Comparison of ENCODE assay signal across 18 cellular contexts in genomic region chr12:2391740-2392341, GRCh38.
DNase-seq lines count a peak whose midpoint lies in the region; ATAC-seq and TF ChIP-seq lines count a peak whose summit lies in the region.
"Had no signal": no experiment of that assay in that cellular context is flagged by ENCODE, and none has a peak within 500 bp of the region (broad histone marks: within the 10 kb centered on the region; RNA-seq: fewer than 3 reads in every experiment).

No MANE protein-coding gene starts in this region.

- no peak overlapping the region for H2BK20ac ChIP-seq in IMR-90 (ENCODE audit: low read depth, low read length)

- H3K4me1 ChIP-seq in left ventricle myocardium inferior (peaks cover 87% of the 10 kb centered on the region), IMR-90 (ENCODE audit: control insufficient read depth, insufficient read depth, low read length) (peaks cover 12% of the 10 kb centered on the region)
- H3K4me1 ChIP-seq: BLaER1 had no signal

- 0 out of 2 replicates have a peak, but pooled peaks cover 3% of the 10 kb centered on the region for H4K20me1 ChIP-seq in IMR-90 (ENCODE audit: insufficient read depth, low read length)
- H4K20me1 ChIP-seq: BLaER1 had no signal

- H3K27ac ChIP-seq in left ventricle myocardium inferior (replicated peaks) (no peak overlapping the region), IMR-90 (ENCODE audit: insufficient read depth, low read length) (no peak overlapping the region), brain microvascular endothelial cell (no peak overlapping the region)
- H3K27ac ChIP-seq: 22Rv1, BLaER1, GM23248, HL-60 had no signal

- no peaks in the 10 kb centered on the region for H3K4me1 Mint-ChIP-seq in T-cell
- H3K4me1 Mint-ChIP-seq: CD14-positive monocyte; CD4-positive, alpha-beta memory T cell; IgD-negative memory B cell had no signal

- H3K4me2 ChIP-seq in IMR-90 (ENCODE audit: low read depth, low read length) = no peak overlapping the region
- H3K4me2 ChIP-seq: BLaER1 had no signal

- CTCF ChIA-PET in IMR-90 (lab: Yijun Ruan, JAX) = interaction anchor here (0.6 kb wide), 1 partner anchor 21 kb away, joined by 3 read pairs; no protein-coding TSS in a partner anchor
- CTCF ChIA-PET in T-cell (lab: Charles Lee) = no interaction called here

- no peak overlapping the region for H3K56ac ChIP-seq in IMR-90 (ENCODE audit: extremely low read depth, insufficient read depth, low read length)

- TF ChIP-seq CTCF in left ventricle myocardium inferior (IDR thresholded peaks at IDR 0.05; ENCODE audit: borderline replicate concordance) = no peak
- no peak for TF ChIP-seq CTCF in IMR-90 (conservative IDR thresholded peaks at IDR 0.05; ENCODE audit: low read depth, low read length)
- no peak for TF ChIP-seq CTCF in brain microvascular endothelial cell (IDR thresholded peaks at IDR 0.05; ENCODE audit: low read depth, low read length, missing control alignments)

- H4K91ac ChIP-seq in IMR-90 (ENCODE audit: insufficient read depth, low read depth, low read length) = no peak overlapping the region

- H3K14ac ChIP-seq in IMR-90 (replicated peaks; ENCODE audit: low read depth, low read length) = no peak overlapping the region

- H3K27ac Mint-ChIP-seq in T-cell = no peak overlapping the region
- H3K27ac Mint-ChIP-seq: CD4-positive, alpha-beta memory T cell; IgD-negative memory B cell had no signal

- POLR2A ChIA-PET in IMR-90 (lab: Charles Lee; ENCODE audit: unreplicated experiment) (no interaction called here), T-cell (lab: Charles Lee) (no interaction called here)

- no peaks in the 10 kb centered on the region for H3K9me3 Mint-ChIP-seq in T-cell
- H3K9me3 Mint-ChIP-seq: CD14-positive monocyte; CD4-positive, alpha-beta memory T cell had no signal

- no peak overlapping the region for H2BK5ac ChIP-seq in IMR-90 (ENCODE audit: low read depth, low read length, poor library complexity, severe bottlenecking)

- no peak overlapping the region for H2BK15ac ChIP-seq in IMR-90 (ENCODE audit: low read depth, low read length)

- TF ChIP-seq RAD21 in IMR-90 (IDR thresholded peaks at IDR 0.05; ENCODE audit: low read length) = no peak

- 0 out of 4 replicates have a peak, but pooled peaks cover 0 to 3% of the 10 kb centered on the region in 2 experiments for H3K79me1 ChIP-seq in IMR-90 (ENCODE audit: low read depth in 1 of 2, low read length in 2 of 2)

- H4K5ac ChIP-seq in IMR-90 (ENCODE audit: low read depth, low read length) = no peak overlapping the region

- peak; percentile 6 for DNase-seq in cardiac septum (ENCODE audit: low spot score)
- no peak for DNase-seq in left ventricle myocardium inferior
- no peak for DNase-seq in IMR-90
- peak; percentile 14 for DNase-seq in mesenteric fat pad (ENCODE audit: low spot score)
- DNase-seq in NCI-H1105 treated with DMSO at 0.1 percent for 48 hours (lab: John Stamatoyannopoulos, UW) = no peak
- no peak for DNase-seq in T-cell
- no peak for DNase-seq in brain microvascular endothelial cell
- DNase-seq: CD4-positive, alpha-beta memory T cell; DMS153; DMS79; GDM1; GM23248; HCEC 1CT had no signal

- H2AFZ ChIP-seq in IMR-90 (replicated peaks; ENCODE audit: low read length, poor library complexity) = no peak overlapping the region
- H2AFZ ChIP-seq: GM23248 had no signal

- H3K36me3 Mint-ChIP-seq in T-cell = no peaks in the 10 kb centered on the region
- H3K36me3 Mint-ChIP-seq: CD14-positive monocyte; CD4-positive, alpha-beta memory T cell; IgD-negative memory B cell had no signal

- BruUV-seq in IMR-90 (replicated peaks; lab: Mats Ljungman, UMichigan) = no TSS peak

- TF ChIP-seq POLR2A in IMR-90 (IDR thresholded peaks at IDR 0.05; ENCODE audit: low read depth, low read length) = no peak

- peaks cover 8% of the 10 kb centered on the region; the same call in 1 of the 2 replicates for H3K9me1 ChIP-seq in IMR-90 (ENCODE audit: insufficient read depth, low read length)

- H3K27me3 Mint-ChIP-seq in T-cell = peaks cover 0 to 2% of the 10 kb centered on the region in 2 donors
- H3K27me3 Mint-ChIP-seq: CD4-positive, alpha-beta memory T cell had no signal

- H3K4me3 ChIP-seq in left ventricle myocardium inferior (no peak overlapping the region), IMR-90 (ENCODE audit: insufficient read depth, low read depth, low read length) (no peak overlapping the region), brain microvascular endothelial cell (ENCODE audit: low read depth, low read length) (no peak overlapping the region)
- H3K4me3 ChIP-seq: BLaER1, GM23248 had no signal

- no peak overlapping the region for H4K8ac ChIP-seq in IMR-90 (ENCODE audit: low read depth in 2 of 2, low read length in 2 of 2)

- intact Hi-C loops in cardiac septum (cut with DNase I) = no loop called here
- intact Hi-C loops in left ventricle myocardium inferior (cut with micrococcal nuclease) = no loop called here
- intact Hi-C loops in IMR-90 (cut with micrococcal nuclease) = no loop called here

- H3K9ac ChIP-seq in IMR-90 (ENCODE audit: low read depth, low read length) = no peak overlapping the region
- H3K9ac ChIP-seq: BLaER1, GM23248 had no signal

- H2AK5ac ChIP-seq in IMR-90 (ENCODE audit: low read depth, low read length) = no peak overlapping the region

- no peak overlapping the region for H2AK9ac ChIP-seq in IMR-90 (replicated peaks; ENCODE audit: low read depth, low read length, poor library complexity)

- no peak overlapping the region for H3K4me3 Mint-ChIP-seq in T-cell
- H3K4me3 Mint-ChIP-seq: CD14-positive monocyte; CD4-positive, alpha-beta memory T cell; IgD-negative memory B cell had no signal

- no peak overlapping the region for H3K18ac ChIP-seq in IMR-90 (ENCODE audit: low read depth, low read length)

- H3K27me3 ChIP-seq in left ventricle myocardium inferior (ENCODE audit: low read depth) (no peaks in the 10 kb centered on the region), IMR-90 (ENCODE audit: control insufficient read depth, insufficient read depth, low read length) (no peaks in the 10 kb centered on the region), brain microvascular endothelial cell (replicated peaks) (no peaks in the 10 kb centered on the region)
- H3K27me3 ChIP-seq: BLaER1 had no signal

- H3K4ac ChIP-seq in IMR-90 (ENCODE audit: low read depth, low read length) = no peak overlapping the region

- H2BK120ac ChIP-seq in IMR-90 (ENCODE audit: low read depth, low read length) = no peak overlapping the region

- no peaks in the 10 kb centered on the region for H3K36me3 ChIP-seq in left ventricle myocardium inferior
- H3K36me3 ChIP-seq in IMR-90 (ENCODE audit: control insufficient read depth, insufficient read depth, low read length) = no peaks in the 10 kb centered on the region
- no peaks in the 10 kb centered on the region for H3K36me3 ChIP-seq in brain microvascular endothelial cell (replicated peaks)
- H3K36me3 ChIP-seq: BLaER1 had no signal

- H3K23ac ChIP-seq in IMR-90 (ENCODE audit: low read depth, low read length) = no peak overlapping the region

- no peaks in the 10 kb centered on the region for H3K9me3 ChIP-seq in left ventricle myocardium inferior (replicated peaks)
- H3K9me3 ChIP-seq in IMR-90 (ENCODE audit: control insufficient read depth, insufficient read depth, low read length) = no peaks in the 10 kb centered on the region
- H3K9me3 ChIP-seq: BLaER1 had no signal

- no peak for ATAC-seq in IMR-90 (ENCODE audit: low read depth)
- no peak for ATAC-seq in T-cell (replicated peaks in 1 of 4)

- in situ Hi-C loops in IMR-90 (cut with MboI; ENCODE audit: low sequenced_read_pairs) = no loop called here
- in situ Hi-C loops in brain microvascular endothelial cell (cut with HindIII; ENCODE audit: low pct_ligation_motif_present, low sequenced_read_pairs) = no loop called here

- WGBS in IMR-90 (ENCODE audit: extremely low coverage in 2 of 2, insufficient read length in 1 of 2), 2 experiments = 93% methylated on average over 3 of the region's 9 CpGs; no CpG with 5 or more reads in 1 of the 2 experiments

- dilution Hi-C loops in IMR-90 (cut with HindIII; ENCODE audit: low sequenced_read_pairs, unreplicated experiment) = no loop called here

TF ChIP-seq in IMR-90, 13 proteins besides CTCF, POLR2A, EP300 and RAD21:
- TF ChIP-seq NFE2L2 (IDR thresholded peaks at IDR 0.05; ENCODE audit: low read depth, low read length) (no peak), MAFK (IDR thresholded peaks at IDR 0.05; ENCODE audit: low read depth, low read length) (peak; percentile 33), ELK1 (IDR thresholded peaks at IDR 0.05; ENCODE audit: borderline replicate concordance, low read depth, low read length) (no peak), BHLHE40 (IDR thresholded peaks at IDR 0.05; ENCODE audit: low read depth, low read length) (no peak)

Comparison
In these comparisons a context has a peak if more than half of its experiments do, and no peak if none do; other contexts are left out.
1. DNase-seq: peak in cardiac septum (single experiment) and mesenteric fat pad (single experiment); none in left ventricle myocardium inferior (single experiment), IMR-90 (single experiment), NCI-H1105 treated with DMSO at 0.1 percent for 48 hours (single experiment), T-cell (0 of 34) and brain microvascular endothelial cell (single experiment).